In genomic region chr9:131046093-131046380, GRCh38 we compare ENCODE assay signal across 13 cellular contexts. TPM values are rescaled to one million over a fixed set of nuclear protein-coding genes. Genes with fewer than 3 reads are reported as not detected.
"Had no signal": no experiment of that assay in that cellular context is flagged by ENCODE, and none has a peak within 500 bp of the region (broad histone marks: within the 10 kb centered on the region; RNA-seq: fewer than 3 reads in every experiment).

No MANE protein-coding gene starts in this region.

- H3K27ac Mint-ChIP-seq: activated CD8-positive, alpha-beta T cell treated with anti-CD3 and anti-CD28 coated beads, Interleukin-2, amount 10 ng/mL, durations not matched to agents 7 days and 5 days; memory B cell; nephron had no signal

- H3K27ac ChIP-seq: ascending aorta, cardiac muscle cell, gastrocnemius medialis, heart right ventricle, left lung, psoas muscle, sigmoid colon, suprapubic skin, upper lobe of right lung had no signal

- H3K36me3 ChIP-seq: ascending aorta, cardiac muscle cell, gastrocnemius medialis, heart right ventricle, left lung, sigmoid colon, suprapubic skin, upper lobe of right lung had no signal

- DNase-seq: gastrocnemius medialis had no signal

- H3K4me3 Mint-ChIP-seq: activated CD8-positive, alpha-beta T cell treated with anti-CD3 and anti-CD28 coated beads, Interleukin-2, amount 10 ng/mL, durations not matched to agents 7 days and 5 days; memory B cell; nephron had no signal

- H3K9me3 Mint-ChIP-seq: memory B cell had no signal

- H3K36me3 Mint-ChIP-seq: memory B cell had no signal

- H3K27me3 ChIP-seq: ascending aorta, cardiac muscle cell, gastrocnemius medialis, suprapubic skin, upper lobe of right lung had no signal

- FAIRE-seq: colon had no signal

- H3K4me1 Mint-ChIP-seq: nephron had no signal

- H3K4me3 ChIP-seq: cardiac muscle cell, gastrocnemius medialis, heart right ventricle, left lung, psoas muscle, sigmoid colon, suprapubic skin, upper lobe of right lung had no signal

- H3K9me3 ChIP-seq: ascending aorta, gastrocnemius medialis, heart right ventricle, left lung, psoas muscle, sigmoid colon, suprapubic skin, upper lobe of right lung had no signal

- H3K4me1 ChIP-seq: ascending aorta, gastrocnemius medialis, psoas muscle, upper lobe of right lung had no signal

RNA-seq across cellular contexts. Expression of gene LAMC3, which starts 37.1 kb away (rescaled TPM):
- total RNA-seq: activated CD8-positive, alpha-beta T cell treated with anti-CD3 and anti-CD28 coated beads, Interleukin-2, amount 10 ng/mL, durations not matched to agents 7 days and 5 days had no signal
